ENCODE assay signal across 8 cellular contexts in genomic region chr15:43824302-43825246, GRCh38. TPM values are rescaled to one million over a fixed set of nuclear protein-coding genes. Genes with fewer than 3 reads are reported as not detected.
DNase-seq lines count a peak whose midpoint lies in the region; ATAC-seq and TF ChIP-seq lines count a peak whose summit lies in the region.

TSS of gene MFAP1 (minus strand) at chr15:43824690. CDS start at chr15:43824569, 121 bp downstream.

- no peaks in the 10 kb centered on the region for H3K9me3 ChIP-seq in Panc1 (ENCODE audit: control insufficient read depth, insufficient read depth, low read depth, low read length)
- H3K9me3 ChIP-seq in esophagus (ENCODE audit: control insufficient read depth in 2 of 2, insufficient read depth in 1 of 2, low read depth in 1 of 2, low read length in 1 of 2) = no peaks in the 10 kb centered on the region
- no peaks in the 10 kb centered on the region for H3K9me3 ChIP-seq in mucosa of stomach (ENCODE audit: control insufficient read depth, low read length)

- TF ChIP-seq CTCF in Panc1 (IDR thresholded peaks at IDR 0.05) = no peak

- peaks cover 63% of the 10 kb centered on the region for H3K4me1 Mint-ChIP-seq in activated T-cell treated with anti-CD3 and anti-CD28 coated beads, Interleukin-2, amount 50 U/mL, for 4 hours (ENCODE audit: low read depth)

- 7% methylated on average over 46 of the region's 46 CpGs for WGBS in esophagus, 2 donors

- peak within 1 kb of the TSS; percentile 94 for H3K27ac ChIP-seq in Panc1 (ENCODE audit: low read length)
- peak within 1 kb of the TSS; percentile 89 to 99 for H3K27ac ChIP-seq in esophagus (ENCODE audit: low read depth in 2 of 2, low read length in 1 of 2)

- POLR2A ChIA-PET in Panc1 (lab: Charles Lee) = interaction anchor here (0.5 to 0.6 kb wide), 3 partner anchors 36 to 569 kb away, joined by 3 read pairs; no protein-coding TSS in a partner anchor

- H3K36me3 Mint-ChIP-seq in activated T-cell treated with anti-CD3 and anti-CD28 coated beads, Interleukin-2, amount 50 U/mL, for 4 hours (ENCODE audit: insufficient read depth) = peaks cover 9% of the 10 kb centered on the region

- peak; percentile 63 for ATAC-seq in GM21717 (IDR thresholded peaks at IDR 0.05; ENCODE audit: unreplicated experiment)
- ATAC-seq in Panc1 = peak; percentile 92
- ATAC-seq in activated T-cell treated with anti-CD3 and anti-CD28 coated beads, Interleukin-2, amount 50 U/mL, for 4 hours = peak; percentile 84 to 85

- H3K4me1 ChIP-seq in Panc1 (ENCODE audit: control insufficient read depth, insufficient read depth, low read length) (peaks cover 14% of the 10 kb centered on the region), esophagus (ENCODE audit: control insufficient read depth in 2 of 2, insufficient read depth in 2 of 2, low read length in 1 of 2) (peaks cover 0 to 2% of the 10 kb centered on the region in 2 donors), mucosa of stomach (ENCODE audit: control insufficient read depth, insufficient read depth, low read length) (peaks cover 15% of the 10 kb centered on the region)

- H3K27me3 ChIP-seq in Panc1 (ENCODE audit: control insufficient read depth, insufficient read depth, low read length) = no peaks in the 10 kb centered on the region
- H3K27me3 ChIP-seq in esophagus (ENCODE audit: control insufficient read depth in 1 of 2, insufficient read depth in 2 of 2, low read length in 2 of 2) = no peaks in the 10 kb centered on the region
- no peaks in the 10 kb centered on the region for H3K27me3 ChIP-seq in mucosa of stomach (ENCODE audit: control insufficient read depth, insufficient read depth, low read length)

- no peaks in the 10 kb centered on the region for H3K9me3 Mint-ChIP-seq in activated T-cell treated with anti-CD3 and anti-CD28 coated beads, Interleukin-2, amount 50 U/mL, for 4 hours

- CTCF ChIA-PET in Panc1 (lab: Charles Lee) = no interaction called here

- H3K4me3 ChIP-seq in Panc1 (ENCODE audit: low read depth in 2 of 2, low read length in 2 of 2) = peak within 1 kb of the TSS; percentile 77 to 87
- H3K4me3 ChIP-seq in esophagus (ENCODE audit: low read depth in 1 of 2, low read length in 2 of 2) = peak within 1 kb of the TSS; percentile 78 to 93
- peak within 1 kb of the TSS; percentile 99 for H3K4me3 ChIP-seq in mucosa of stomach (ENCODE audit: low read length)

- H3K27me3 Mint-ChIP-seq in activated T-cell treated with anti-CD3 and anti-CD28 coated beads, Interleukin-2, amount 50 U/mL, for 4 hours (ENCODE audit: low read depth) = no peaks in the 10 kb centered on the region

- DNase-seq in DMS 273 treated with DMSO at 0.1 percent for 48 hours (lab: John Stamatoyannopoulos, UW) (peak; percentile 88), KG1 (lab: John Stamatoyannopoulos, UW) (peak; percentile 92), Panc1 (ENCODE audit: low read depth, low spot score) (peak; percentile 93)
- DNase-seq in activated T-cell treated with anti-CD3 and anti-CD28 coated beads, Interleukin-2, amount 50 U/mL, for 4 hours = peak; percentile 85
- peak; percentile 78 to 81 for DNase-seq in stimulated activated CD8-positive, alpha-beta memory T cell treated with anti-CD3 and anti-CD28 coated beads, Interleukin-7, amount 100 ng/mL, for 1 hour (ENCODE audit: low read depth in 2 of 2)

- in situ Hi-C loops in Panc1 (cut with HindIII; ENCODE audit: low pct_unique_long_range_greater_than_20kb, low sequenced_read_pairs) = no loop called here

- peak within 1 kb of the TSS; percentile 99 for H3K9ac ChIP-seq in mucosa of stomach (ENCODE audit: low read length)

- TSS peak; percentile 96 for BruUV-seq in Panc1 (replicated peaks; lab: Mats Ljungman, UMichigan)

- H3K36me3 ChIP-seq in Panc1 (ENCODE audit: control insufficient read depth, insufficient read depth, low read length) (peaks cover 3% of the 10 kb centered on the region), esophagus (ENCODE audit: control insufficient read depth in 2 of 2, insufficient read depth in 2 of 2, low read length in 1 of 2) (no peaks in the 10 kb centered on the region), mucosa of stomach (ENCODE audit: control insufficient read depth, insufficient read depth, low read length) (no peaks in the 10 kb centered on the region)

- intact Hi-C loops in Panc1 (cut with micrococcal nuclease; ENCODE audit: unreplicated experiment) = no loop called here

- H3K4me3 Mint-ChIP-seq in activated T-cell treated with anti-CD3 and anti-CD28 coated beads, Interleukin-2, amount 50 U/mL, for 4 hours = peak within 1 kb of the TSS; percentile 91

RNA-seq across cellular contexts. Expression of gene MFAP1, which starts in this region (rescaled TPM):
- total RNA-seq in Panc1 (2021; ENCODE audit: unreplicated experiment) = 29.7 TPM
- 29.2 TPM for polyA plus RNA-seq in Panc1 (2012; ENCODE audit: insufficient read length)
- 10 to 100 TPM; 37.0 to 38.0 (median 37.4) TPM for total RNA-seq in activated T-cell treated with anti-CD3 and anti-CD28 coated beads, Interleukin-2, amount 50 U/mL, for 4 hours
- polyA plus RNA-seq in esophagus = 10 to 100 TPM in 1 of 2 donors, 1 to 10 TPM in 1; 7.7 to 16.8 TPM

Comparison
In these comparisons a context has a peak if more than half of its experiments do, and no peak if none do; other contexts are left out.
1. Peak in every context shown above with its lines: DNase-seq, ATAC-seq, H3K4me3 ChIP-seq and H3K27ac ChIP-seq.